1 cellular context compared by ENCODE assay signal in genomic region chr3:43156812-43157455, GRCh38.
TF ChIP-seq lines count a peak whose summit lies in the region.

No MANE protein-coding gene starts in this region.

TF ChIP-seq in Ishikawa, 13 proteins besides CTCF, POLR2A, EP300 and RAD21 (continued from another document):
- TF ChIP-seq REST (IDR thresholded peaks at IDR 0.05; ENCODE audit: low read depth) = no peak
